ENCODE assay signal across 8 cellular contexts in genomic region chr1:178532392-178532791, GRCh38. TPM values are rescaled to one million over a fixed set of nuclear protein-coding genes. Genes with fewer than 3 reads are reported as not detected.
DNase-seq lines count a peak whose midpoint lies in the region; ATAC-seq and TF ChIP-seq lines count a peak whose summit lies in the region.

No MANE protein-coding gene starts in this region.

- H3K27ac ChIP-seq in RWPE1 (no peak overlapping the region), neutrophil (no peak overlapping the region)

- H3K27me3 ChIP-seq in neutrophil: no peaks in the 10 kb centered on the region

- no peak overlapping the region for H3K27ac Mint-ChIP-seq in activated T-helper 2 cell treated with anti-CD3 and anti-CD28 coated beads, Interferon-gamma antibody, Interleukin-2, Interleukin-4, amounts not matched to agents 10 μg/mL and 5 μg/mL and 100 μg/mL, durations not matched to agents 14 hours and 24 hours and 36 hours

- CTCF ChIA-PET in RWPE1 (lab: Yijun Ruan, JAX): interaction anchor here (0.5 to 2.6 kb wide), 15 partner anchors 9 to 549 kb away, joined by 3 to 20 read pairs (median 3); no protein-coding TSS in a partner anchor

- H3K36me3 Mint-ChIP-seq in activated T-helper 2 cell treated with anti-CD3 and anti-CD28 coated beads, Interferon-gamma antibody, Interleukin-2, Interleukin-4, amounts not matched to agents 10 μg/mL and 5 μg/mL and 100 μg/mL, durations not matched to agents 14 hours and 24 hours and 36 hours (ENCODE audit: low read depth): no peaks in the 10 kb centered on the region

- H3K4me1 Mint-ChIP-seq in activated T-helper 2 cell treated with anti-CD3 and anti-CD28 coated beads, Interferon-gamma antibody, Interleukin-2, Interleukin-4, amounts not matched to agents 10 μg/mL and 5 μg/mL and 100 μg/mL, durations not matched to agents 14 hours and 24 hours and 36 hours (ENCODE audit: low read depth): no peaks in the 10 kb centered on the region

- peaks cover 0 to 7% of the 10 kb centered on the region in 2 experiments for H3K4me1 ChIP-seq in neutrophil (ENCODE audit: control insufficient read depth in 1 of 2, insufficient read depth in 1 of 2, low read depth in 1 of 2, low read length in 1 of 2)

- no peaks in the 10 kb centered on the region for H3K9me3 ChIP-seq in neutrophil

- H3K4me3 Mint-ChIP-seq in activated T-helper 2 cell treated with anti-CD3 and anti-CD28 coated beads, Interferon-gamma antibody, Interleukin-2, Interleukin-4, amounts not matched to agents 10 μg/mL and 5 μg/mL and 100 μg/mL, durations not matched to agents 14 hours and 24 hours and 36 hours (ENCODE audit: low read depth): no peak overlapping the region

- H3K9me3 Mint-ChIP-seq in activated T-helper 2 cell treated with anti-CD3 and anti-CD28 coated beads, Interferon-gamma antibody, Interleukin-2, Interleukin-4, amounts not matched to agents 10 μg/mL and 5 μg/mL and 100 μg/mL, durations not matched to agents 14 hours and 24 hours and 36 hours: no peaks in the 10 kb centered on the region

- DNase-seq in DMS 273 treated with DMSO at 0.1 percent for 48 hours (lab: John Stamatoyannopoulos, UW) (peak; percentile 55), LoVo (ENCODE audit: low spot score) (peak; percentile 86), RWPE1 (ENCODE audit: low spot score) (peak; percentile 79), foreskin melanocyte (peak; percentile 64), superior temporal gyrus (ENCODE audit: extremely low spot score) (peak; percentile 91)
- peak; percentile 48 for DNase-seq in activated T-helper 2 cell treated with anti-CD3 and anti-CD28 coated beads, Interferon-gamma antibody, Interleukin-2, Interleukin-4, amounts not matched to agents 10 μg/mL and 5 μg/mL and 100 μg/mL, durations not matched to agents 14 hours and 24 hours and 36 hours (ENCODE audit: low spot score)

- TF ChIP-seq CTCF in RWPE1 (conservative IDR thresholded peaks at IDR 0.05; ENCODE audit: low read depth) (peak; percentile 89), neutrophil (IDR thresholded peaks at IDR 0.05) (peak; percentile 74)

- peaks cover 2% of the 10 kb centered on the region for H3K27me3 Mint-ChIP-seq in activated T-helper 2 cell treated with anti-CD3 and anti-CD28 coated beads, Interferon-gamma antibody, Interleukin-2, Interleukin-4, amounts not matched to agents 10 μg/mL and 5 μg/mL and 100 μg/mL, durations not matched to agents 14 hours and 24 hours and 36 hours (ENCODE audit: low read depth)

- H3K4me3 ChIP-seq in neutrophil (ENCODE audit: low read depth in 1 of 2, low read length in 1 of 2): no peak overlapping the region

- peak; percentile 76 for ATAC-seq in GM21717 (IDR thresholded peaks at IDR 0.05; ENCODE audit: unreplicated experiment)

- H3K36me3 ChIP-seq in neutrophil: no peaks in the 10 kb centered on the region

- intact Hi-C loops in activated T-helper 2 cell treated with anti-CD3 and anti-CD28 coated beads, Interferon-gamma antibody, Interleukin-2, Interleukin-4, amounts not matched to agents 10 μg/mL and 5 μg/mL and 100 μg/mL, durations not matched to agents 14 hours and 24 hours and 36 hours (cut with micrococcal nuclease): loop anchor here (2.0 kb wide), 2 partner anchors 220 to 470 kb away; no protein-coding TSS in a partner anchor

- POLR2A ChIA-PET in RWPE1 (lab: Yijun Ruan, JAX; ENCODE audit: low non-redundant PET): no interaction called here

RNA-seq across cellular contexts. Expression of gene TEX35, which starts 19.5 kb away (rescaled TPM):
- total RNA-seq in activated T-helper 2 cell treated with anti-CD3 and anti-CD28 coated beads, Interferon-gamma antibody, Interleukin-2, Interleukin-4, amounts not matched to agents 10 μg/mL and 5 μg/mL and 100 μg/mL, durations not matched to agents 14 hours and 24 hours and 36 hours: not detected in 2 replicates

RNA-seq across cellular contexts. Expression of gene CLEC20A, which starts 35.6 kb away (rescaled TPM):
- total RNA-seq in activated T-helper 2 cell treated with anti-CD3 and anti-CD28 coated beads, Interferon-gamma antibody, Interleukin-2, Interleukin-4, amounts not matched to agents 10 μg/mL and 5 μg/mL and 100 μg/mL, durations not matched to agents 14 hours and 24 hours and 36 hours: not detected in 2 replicates
